Comparison of ENCODE assay signal across 2 cellular contexts in genomic region chr17:82382220-82382932, GRCh38.
A peak's percentile ranks its signal among the peaks of the same experiment; 100 is the strongest.
TF ChIP-seq lines count a peak whose summit lies in the region.

No MANE protein-coding gene starts in this region.

TF ChIP-seq in HEK293, 187 proteins besides CTCF, POLR2A, EP300 and RAD21:
- TF ChIP-seq ZNF121 (tag by site-specific recombination; IDR thresholded peaks at IDR 0.05) = peak; percentile 99

TF ChIP-seq in K562, 482 proteins besides CTCF, POLR2A, EP300 and RAD21:
- TF ChIP-seq ZNF121 (CRISPR knock-in tag; conservative IDR thresholded peaks at IDR 0.05) = peak; percentile 96
- 0 out of 2 replicates have a peak, but pooled peaks have one; percentile 63 for TF ChIP-seq BCOR (IDR thresholded peaks at IDR 0.05)
